Comparison of ENCODE assay signal across 15 cellular contexts in genomic region chr7:5437348-5437892, GRCh38. TPM values are rescaled to one million over a fixed set of nuclear protein-coding genes. Genes with fewer than 3 reads are reported as not detected.
DNase-seq lines count a peak whose midpoint lies in the region; ATAC-seq and TF ChIP-seq lines count a peak whose summit lies in the region.
"Had no signal": no experiment of that assay in that cellular context is flagged by ENCODE, and none has a peak within 500 bp of the region (broad histone marks: within the 10 kb centered on the region; RNA-seq: fewer than 3 reads in every experiment).

No MANE protein-coding gene starts in this region.

- H2BK120ac ChIP-seq in trophoblast cell (ENCODE audit: insufficient read depth, low read length, poor library complexity), result no peak overlapping the region

- H2AFZ ChIP-seq in GM23338, result no peak overlapping the region
- H2AFZ ChIP-seq in trophoblast cell (ENCODE audit: insufficient read depth, low read length, poor library complexity), result no peak overlapping the region

- DNase-seq in NCI-H2171 treated with DMSO at 0.1 percent for 48 hours (lab: John Stamatoyannopoulos, UW), result peak; percentile 23
- DNase-seq in NCI-H2171 (lab: John Stamatoyannopoulos, UW), result no peak
- DNase-seq in GM23338 (ENCODE audit: low spot score), result no peak
- no peak for DNase-seq in RWPE1 (ENCODE audit: low spot score)
- DNase-seq in trophoblast cell, result no peak
- DNase-seq: CD8-positive, alpha-beta T cell; COR-L47; DMS153; DMS79 treated with DMSO at 0.1 percent for 48 hours; EL had no signal

- no peak overlapping the region for H3K14ac ChIP-seq in trophoblast cell (ENCODE audit: low read length)

- no peak overlapping the region for H4K8ac ChIP-seq in trophoblast cell (ENCODE audit: low read depth, low read length)

- H2BK12ac ChIP-seq in trophoblast cell (ENCODE audit: low read length), result no peak overlapping the region

- no CpG with 5 or more reads among the region's 6 CpGs for WGBS in trophoblast cell (ENCODE audit: extremely low coverage, insufficient coverage, insufficient read length)

- no peak for ATAC-seq in GM23338
- ATAC-seq in HG02678 (IDR thresholded peaks at IDR 0.05; ENCODE audit: unreplicated experiment), result no peak
- ATAC-seq in HG03565 (IDR thresholded peaks at IDR 0.05; ENCODE audit: unreplicated experiment), result no peak
- ATAC-seq in GM18502 (IDR thresholded peaks at IDR 0.05; ENCODE audit: poor library complexity, unreplicated experiment), result no peak
- ATAC-seq: CD8-positive, alpha-beta T cell; HCT116 had no signal

- peaks cover 20% of the 10 kb centered on the region for H3K36me3 Mint-ChIP-seq in GM23338 (ENCODE audit: low read depth)

- no peak overlapping the region for H3K4me2 ChIP-seq in GM23338
- no peak overlapping the region for H3K4me2 ChIP-seq in trophoblast cell (ENCODE audit: low read length)

- H2BK5ac ChIP-seq in trophoblast cell (ENCODE audit: low read depth, low read length, poor library complexity), result peak overlapping the region; percentile 15

- H4K12ac ChIP-seq in trophoblast cell (ENCODE audit: low read depth, low read length), result no peak overlapping the region

- peaks cover 28% of the 10 kb centered on the region for H3K9me3 Mint-ChIP-seq in GM23338

- no peak for TF ChIP-seq CTCF in GM23338 (conservative IDR thresholded peaks at IDR 0.05; ENCODE audit: low read depth in 2 of 2)
- no peak for TF ChIP-seq CTCF in RWPE1 (conservative IDR thresholded peaks at IDR 0.05; ENCODE audit: low read depth)

- no peak overlapping the region for H3K4me3 Mint-ChIP-seq in GM23338
- H3K4me3 Mint-ChIP-seq: CD14-positive monocyte; CD8-positive, alpha-beta T cell had no signal

- H3K4ac ChIP-seq in trophoblast cell (ENCODE audit: low read depth, low read length), result no peak overlapping the region

- no peaks in the 10 kb centered on the region for H3K4me1 Mint-ChIP-seq in GM23338

- H3K27ac ChIP-seq in GM23338 (ENCODE audit: low read depth) (no peak overlapping the region), RWPE1 (peak overlapping the region; percentile 49), trophoblast cell (ENCODE audit: low read depth, low read length) (no peak overlapping the region)

- POLR2A ChIA-PET in RWPE1 (lab: Yijun Ruan, JAX; ENCODE audit: low non-redundant PET), result interaction anchor here (0.5 kb wide), 1 partner anchor 41 kb away, joined by 3 read pairs; no protein-coding TSS in a partner anchor

- H3F3A ChIP-seq in GM23338 (replicated peaks; ENCODE audit: low read depth), result no peaks in the 10 kb centered on the region

- no peaks in the 10 kb centered on the region for H3K79me1 ChIP-seq in trophoblast cell (ENCODE audit: low read length)

- peaks cover 16% of the 10 kb centered on the region for H3K27me3 Mint-ChIP-seq in GM23338 (ENCODE audit: insufficient read depth, low read depth, poor library complexity)

- no peak overlapping the region for H3K4me3 ChIP-seq in GM23338
- no peak overlapping the region for H3K4me3 ChIP-seq in trophoblast cell (ENCODE audit: low read depth, low read length)

- peak overlapping the region; percentile 4 for H4K91ac ChIP-seq in trophoblast cell (ENCODE audit: low read depth, low read length)

- CTCF ChIA-PET in RWPE1 (lab: Yijun Ruan, JAX), result no interaction called here

- H3K36me3 ChIP-seq in GM23338 (ENCODE audit: insufficient read depth) (no peaks in the 10 kb centered on the region), trophoblast cell (ENCODE audit: control insufficient read depth in 1 of 2, insufficient read depth in 2 of 2, low read length in 2 of 2) (peaks cover 9 to 10% of the 10 kb centered on the region in 2 experiments)

- no peak overlapping the region for H3K9ac ChIP-seq in trophoblast cell (ENCODE audit: low read length)

- peaks cover 8% of the 10 kb centered on the region; the same call in 1 of the 2 replicates for H3K27me3 ChIP-seq in GM23338 (ENCODE audit: insufficient read depth)
- no peaks in the 10 kb centered on the region for H3K27me3 ChIP-seq in trophoblast cell (ENCODE audit: insufficient read depth, low read length)

- no peak overlapping the region for H3K23ac ChIP-seq in trophoblast cell (ENCODE audit: low read length)

- H2AK5ac ChIP-seq in trophoblast cell (ENCODE audit: low read length), result no peak overlapping the region

- H3K79me2 ChIP-seq in GM23338 (replicated peaks; ENCODE audit: insufficient read depth) (no peaks in the 10 kb centered on the region), trophoblast cell (ENCODE audit: control insufficient read depth, insufficient read depth, low read length, poor library complexity) (no peaks in the 10 kb centered on the region)

- no peak overlapping the region for H3K18ac ChIP-seq in trophoblast cell (ENCODE audit: low read length)

- H4K20me1 ChIP-seq in GM23338 (replicated peaks; ENCODE audit: insufficient read depth), result no peaks in the 10 kb centered on the region

- no peaks in the 10 kb centered on the region for H3K9me2 ChIP-seq in GM23338 (ENCODE audit: insufficient read depth)

- H3K4me1 ChIP-seq in GM23338 (ENCODE audit: insufficient read depth), result no peaks in the 10 kb centered on the region
- H3K4me1 ChIP-seq in trophoblast cell (ENCODE audit: control insufficient read depth in 1 of 2, insufficient read depth in 2 of 2, low read length in 2 of 2), result peaks cover 8 to 9% of the 10 kb centered on the region in 2 experiments

- H3K27ac Mint-ChIP-seq in GM23338, result no peak overlapping the region
- H3K27ac Mint-ChIP-seq: CD14-positive monocyte; CD8-positive, alpha-beta T cell had no signal

- peaks cover 4% of the 10 kb centered on the region for H3K9me3 ChIP-seq in trophoblast cell (ENCODE audit: insufficient read depth, low read depth, low read length)

TF ChIP-seq in GM23338, 12 proteins besides CTCF, POLR2A, EP300 and RAD21:
- TF ChIP-seq CREB1 (CRISPR knock-in tag; IDR thresholded peaks at IDR 0.05; ENCODE audit: low read depth), result no peak
- no peak for TF ChIP-seq REST (IDR thresholded peaks at IDR 0.05; ENCODE audit: unreplicated experiment)
- TF ChIP-seq ZNF331 (CRISPR knock-in tag; IDR thresholded peaks at IDR 0.05; ENCODE audit: low read depth), result peak; percentile 93
- no peak for TF ChIP-seq ZNF114 (CRISPR knock-in tag; IDR thresholded peaks at IDR 0.05)

RNA-seq across cellular contexts. Expression of gene TNRC18, which starts 13.8 kb away (rescaled TPM):
- 6.9 and 17.5 TPM in 2 replicates for total RNA-seq in GM23338 (2014; rRNA removed; shearing (Covaris generic))
- 2.0 and 2.1 TPM in 2 replicates for polyA plus RNA-seq in GM23338 (2016; fragmentation: Nextera tagmentation; extraction: Ambion mirVana)
- 39.0 and 39.9 TPM in 2 replicates for polyA plus RNA-seq in trophoblast cell (2013)
